8 cellular contexts compared by ENCODE assay signal in genomic region chr4:76148142-76148849, GRCh38. TPM values are rescaled to one million over a fixed set of nuclear protein-coding genes. Genes with fewer than 3 reads are reported as not detected.
DNase-seq lines count a peak whose midpoint lies in the region; FAIRE-seq and TF ChIP-seq lines count a peak whose summit lies in the region.

TSS of gene NUP54 (minus strand) at chr4:76148397. CDS start at chr4:76148374, 23 bp downstream.

- intact Hi-C loops in activated naive CD4-positive, alpha-beta T cell treated with anti-CD3 and anti-CD28 coated beads for 36 hours (cut with micrococcal nuclease), result loop anchor here (1.0 to 10.0 kb wide), 10 partner anchors 51 to 1009 kb away; partner anchors contain the start of genes CCNG2, CDKL2, G3BP2 and RCHY1

- H3K4me1 ChIP-seq in neuronal stem cell (ENCODE audit: control insufficient read depth in 2 of 2, insufficient read depth in 1 of 2, low read depth in 1 of 2, low read length in 2 of 2), result peaks cover 0 to 10% of the 10 kb centered on the region in 2 donors

- DNase-seq in GM03348 (ENCODE audit: low spot score) (peak; percentile 97), HFF-Myc (ENCODE audit: extremely low read depth, low read depth) (peak; percentile 83), NAMALWA (ENCODE audit: low spot score) (peak; percentile 96), SK-N-DZ (ENCODE audit: low spot score) (peak; percentile 93), frontal cortex (ENCODE audit: low spot score in 2 of 2) (peak; percentile 72 to 89), neuronal stem cell (ENCODE audit: low spot score) (peak; percentile 92)
- DNase-seq in activated naive CD4-positive, alpha-beta T cell treated with anti-CD3 and anti-CD28 coated beads for 36 hours, result peak; percentile 97

- TF ChIP-seq CTCF in HFF-Myc (IDR thresholded peaks at IDR 0.05; ENCODE audit: low read depth, low read length, missing control alignments) (no peak), subcutaneous adipose tissue (IDR thresholded peaks at IDR 0.05; ENCODE audit: low read depth) (no peak)

- H3K4me3 ChIP-seq in HFF-Myc (replicated peaks; ENCODE audit: low read depth, low read length) (peak within 1 kb of the TSS; percentile 66), neuronal stem cell (ENCODE audit: low read length in 2 of 2) (peak within 1 kb of the TSS; percentile 85 to 98)

- peaks cover 14% of the 10 kb centered on the region for H3K36me3 Mint-ChIP-seq in activated naive CD4-positive, alpha-beta T cell treated with anti-CD3 and anti-CD28 coated beads for 36 hours (ENCODE audit: low read depth)

- H3K79me1 ChIP-seq in neuronal stem cell (ENCODE audit: low read depth, low read length), result peaks cover 10% of the 10 kb centered on the region

- H2BK120ac ChIP-seq in neuronal stem cell (ENCODE audit: low read depth, low read length), result peak within 1 kb of the TSS; percentile 47

- no CpG with 5 or more reads among the region's 47 CpGs for WGBS in neuronal stem cell (ENCODE audit: extremely low coverage in 2 of 2, insufficient read length in 2 of 2, insufficient replicate concordance in 1 of 2), 2 donors

- peak within 1 kb of the TSS; percentile 97 for H3K27ac Mint-ChIP-seq in activated naive CD4-positive, alpha-beta T cell treated with anti-CD3 and anti-CD28 coated beads for 36 hours

- no peaks in the 10 kb centered on the region for H3K27me3 ChIP-seq in neuronal stem cell (ENCODE audit: control insufficient read depth in 3 of 3, insufficient read depth in 3 of 3, low read depth in 1 of 3, low read length in 3 of 3)

- H2AK5ac ChIP-seq in neuronal stem cell (ENCODE audit: low read depth, low read length), result peak within 1 kb of the TSS; percentile 75

- H3K27ac ChIP-seq in neuronal stem cell (replicated peaks; ENCODE audit: low read length), result peak within 1 kb of the TSS; percentile 95

- no peak for FAIRE-seq in frontal cortex (lab: Jason Lieb, UNC)

- no peak within 1 kb of the TSS for H3K4ac ChIP-seq in neuronal stem cell (ENCODE audit: low read length)

- peaks cover 3 to 22% of the 10 kb centered on the region in 2 donors for H3K36me3 ChIP-seq in neuronal stem cell (replicated peaks in 1 of 2; ENCODE audit: control insufficient read depth in 2 of 2, insufficient read depth in 2 of 2, low read length in 2 of 2)

- peak within 1 kb of the TSS; percentile 49 for H2BK15ac ChIP-seq in neuronal stem cell (ENCODE audit: low read length)

- H3K4me1 Mint-ChIP-seq in activated naive CD4-positive, alpha-beta T cell treated with anti-CD3 and anti-CD28 coated beads for 36 hours (ENCODE audit: low read depth), result peaks cover 27% of the 10 kb centered on the region

- H4K91ac ChIP-seq in neuronal stem cell (ENCODE audit: low read depth, low read length, poor library complexity), result peak within 1 kb of the TSS; percentile 81

- H2BK12ac ChIP-seq in neuronal stem cell (ENCODE audit: low read length), result peak within 1 kb of the TSS; percentile 41

- peak within 1 kb of the TSS; percentile 87 for H3K4me2 ChIP-seq in neuronal stem cell (ENCODE audit: insufficient read depth, low read length, poor library complexity, severe bottlenecking)

- peak within 1 kb of the TSS; percentile 100 for H3K4me3 Mint-ChIP-seq in activated naive CD4-positive, alpha-beta T cell treated with anti-CD3 and anti-CD28 coated beads for 36 hours

- peak within 1 kb of the TSS; percentile 98 for H3K23ac ChIP-seq in neuronal stem cell (ENCODE audit: low read depth, low read length, poor library complexity)

- H3K9ac ChIP-seq in neuronal stem cell (ENCODE audit: low read depth, low read length, poor library complexity), result peak within 1 kb of the TSS; percentile 88

- H2BK5ac ChIP-seq in neuronal stem cell (ENCODE audit: low read length), result peak within 1 kb of the TSS; percentile 95

- peak within 1 kb of the TSS; percentile 75 for H3K14ac ChIP-seq in neuronal stem cell (ENCODE audit: low read length)

- H4K8ac ChIP-seq in neuronal stem cell (ENCODE audit: low read depth, low read length), result peak within 1 kb of the TSS; percentile 53

- peak within 1 kb of the TSS; percentile 89 for H2AFZ ChIP-seq in neuronal stem cell (ENCODE audit: low read length)

- no peaks in the 10 kb centered on the region for H3K9me3 ChIP-seq in neuronal stem cell (replicated peaks in 1 of 2; ENCODE audit: control insufficient read depth in 2 of 2, insufficient read depth in 1 of 2, low read depth in 1 of 2, low read length in 2 of 2)

- H3K18ac ChIP-seq in neuronal stem cell (ENCODE audit: low read length), result peak within 1 kb of the TSS; percentile 97

- H3K27me3 Mint-ChIP-seq in activated naive CD4-positive, alpha-beta T cell treated with anti-CD3 and anti-CD28 coated beads for 36 hours (ENCODE audit: low read depth), result no peaks in the 10 kb centered on the region

- no peaks in the 10 kb centered on the region for H3K9me3 Mint-ChIP-seq in activated naive CD4-positive, alpha-beta T cell treated with anti-CD3 and anti-CD28 coated beads for 36 hours

- CTCF ChIA-PET in activated naive CD4-positive, alpha-beta T cell treated with anti-CD3 and anti-CD28 coated beads for 36 hours (lab: Charles Lee), result interaction anchor here (0.6 to 1.7 kb wide), 5 partner anchors 32 to 1211 kb away, joined by 3 to 4 read pairs (median 3); partner anchors contain the start of gene SDAD1

RNA-seq across cellular contexts. Expression of gene NUP54, which starts in this region (rescaled TPM):
- 53.3 and 54.4 TPM in 2 replicates for polyA plus RNA-seq in SK-N-DZ (2014; cell fraction: cytosol; rRNA removed)
- 65.9 and 66.6 TPM in 2 replicates for polyA plus RNA-seq in SK-N-DZ (2014; cell fraction: nucleus; rRNA removed)
- 10 to 100 TPM; 43.9 to 53.4 TPM for total RNA-seq in activated naive CD4-positive, alpha-beta T cell treated with anti-CD3 and anti-CD28 coated beads for 36 hours
- total RNA-seq in frontal cortex, result 128 TPM
- 49.9 TPM for polyA plus RNA-seq in neuronal stem cell (2013, experiment 1 of 2)
- 48.7 TPM for polyA plus RNA-seq in neuronal stem cell (2013, experiment 2 of 2)
- 10 to 100 TPM; 31.3 to 60.2 (median 39.7) TPM for total RNA-seq in subcutaneous adipose tissue

Comparison
In these comparisons a context has a peak if more than half of its experiments do, and no peak if none do; other contexts are left out.
1. Peak in every context shown above with its lines: DNase-seq, H3K4me3 ChIP-seq and H3K27ac ChIP-seq.